1 cellular context compared by ENCODE assay signal in the genomic region with DNA sequence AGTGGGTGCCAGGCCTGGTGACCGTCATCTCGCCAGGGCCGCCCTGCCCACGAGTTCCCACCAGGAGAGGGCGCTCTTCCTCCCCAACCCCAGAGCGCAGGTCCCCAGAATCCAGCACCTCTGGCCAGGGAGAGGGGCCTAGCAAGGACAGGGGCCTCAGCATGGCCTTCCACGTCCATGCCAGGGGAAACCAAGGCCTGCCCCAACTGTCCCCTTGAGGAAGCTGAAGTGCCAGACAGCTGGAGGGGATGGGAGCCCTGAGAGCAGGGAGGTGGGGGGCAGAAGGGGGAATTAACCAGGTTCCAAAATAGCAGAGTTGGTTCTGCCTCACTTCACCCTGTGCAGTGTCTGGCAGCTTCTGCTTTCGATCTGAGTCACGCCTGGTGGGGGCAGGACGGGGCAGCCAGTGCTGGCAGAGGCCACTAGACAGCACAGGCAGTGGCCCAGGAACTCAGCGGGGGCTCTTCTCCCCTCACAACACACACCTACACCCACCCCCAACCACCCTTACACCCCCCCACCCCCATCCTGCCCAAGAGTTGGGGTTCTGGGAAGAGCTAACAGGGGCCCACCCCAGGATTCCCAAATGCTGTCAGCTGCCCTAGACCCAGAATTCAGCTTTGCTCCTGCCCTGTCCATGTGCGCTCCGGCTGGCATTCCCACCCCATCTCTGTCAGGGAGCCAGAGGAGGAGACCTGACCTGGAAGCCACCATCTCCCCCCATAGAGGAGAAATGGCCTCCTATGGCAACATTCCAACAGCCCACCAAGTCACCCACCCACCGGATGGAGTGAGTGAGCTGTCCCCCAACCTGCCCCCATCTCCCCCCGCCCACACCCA.
TF ChIP-seq lines count a peak whose summit lies in the region.

No MANE protein-coding gene starts in this region.

TF ChIP-seq in HepG2, 621 proteins besides CTCF, POLR2A, EP300 and RAD21 (continued from another document and continues in another):
- TF ChIP-seq, protein P1, sequence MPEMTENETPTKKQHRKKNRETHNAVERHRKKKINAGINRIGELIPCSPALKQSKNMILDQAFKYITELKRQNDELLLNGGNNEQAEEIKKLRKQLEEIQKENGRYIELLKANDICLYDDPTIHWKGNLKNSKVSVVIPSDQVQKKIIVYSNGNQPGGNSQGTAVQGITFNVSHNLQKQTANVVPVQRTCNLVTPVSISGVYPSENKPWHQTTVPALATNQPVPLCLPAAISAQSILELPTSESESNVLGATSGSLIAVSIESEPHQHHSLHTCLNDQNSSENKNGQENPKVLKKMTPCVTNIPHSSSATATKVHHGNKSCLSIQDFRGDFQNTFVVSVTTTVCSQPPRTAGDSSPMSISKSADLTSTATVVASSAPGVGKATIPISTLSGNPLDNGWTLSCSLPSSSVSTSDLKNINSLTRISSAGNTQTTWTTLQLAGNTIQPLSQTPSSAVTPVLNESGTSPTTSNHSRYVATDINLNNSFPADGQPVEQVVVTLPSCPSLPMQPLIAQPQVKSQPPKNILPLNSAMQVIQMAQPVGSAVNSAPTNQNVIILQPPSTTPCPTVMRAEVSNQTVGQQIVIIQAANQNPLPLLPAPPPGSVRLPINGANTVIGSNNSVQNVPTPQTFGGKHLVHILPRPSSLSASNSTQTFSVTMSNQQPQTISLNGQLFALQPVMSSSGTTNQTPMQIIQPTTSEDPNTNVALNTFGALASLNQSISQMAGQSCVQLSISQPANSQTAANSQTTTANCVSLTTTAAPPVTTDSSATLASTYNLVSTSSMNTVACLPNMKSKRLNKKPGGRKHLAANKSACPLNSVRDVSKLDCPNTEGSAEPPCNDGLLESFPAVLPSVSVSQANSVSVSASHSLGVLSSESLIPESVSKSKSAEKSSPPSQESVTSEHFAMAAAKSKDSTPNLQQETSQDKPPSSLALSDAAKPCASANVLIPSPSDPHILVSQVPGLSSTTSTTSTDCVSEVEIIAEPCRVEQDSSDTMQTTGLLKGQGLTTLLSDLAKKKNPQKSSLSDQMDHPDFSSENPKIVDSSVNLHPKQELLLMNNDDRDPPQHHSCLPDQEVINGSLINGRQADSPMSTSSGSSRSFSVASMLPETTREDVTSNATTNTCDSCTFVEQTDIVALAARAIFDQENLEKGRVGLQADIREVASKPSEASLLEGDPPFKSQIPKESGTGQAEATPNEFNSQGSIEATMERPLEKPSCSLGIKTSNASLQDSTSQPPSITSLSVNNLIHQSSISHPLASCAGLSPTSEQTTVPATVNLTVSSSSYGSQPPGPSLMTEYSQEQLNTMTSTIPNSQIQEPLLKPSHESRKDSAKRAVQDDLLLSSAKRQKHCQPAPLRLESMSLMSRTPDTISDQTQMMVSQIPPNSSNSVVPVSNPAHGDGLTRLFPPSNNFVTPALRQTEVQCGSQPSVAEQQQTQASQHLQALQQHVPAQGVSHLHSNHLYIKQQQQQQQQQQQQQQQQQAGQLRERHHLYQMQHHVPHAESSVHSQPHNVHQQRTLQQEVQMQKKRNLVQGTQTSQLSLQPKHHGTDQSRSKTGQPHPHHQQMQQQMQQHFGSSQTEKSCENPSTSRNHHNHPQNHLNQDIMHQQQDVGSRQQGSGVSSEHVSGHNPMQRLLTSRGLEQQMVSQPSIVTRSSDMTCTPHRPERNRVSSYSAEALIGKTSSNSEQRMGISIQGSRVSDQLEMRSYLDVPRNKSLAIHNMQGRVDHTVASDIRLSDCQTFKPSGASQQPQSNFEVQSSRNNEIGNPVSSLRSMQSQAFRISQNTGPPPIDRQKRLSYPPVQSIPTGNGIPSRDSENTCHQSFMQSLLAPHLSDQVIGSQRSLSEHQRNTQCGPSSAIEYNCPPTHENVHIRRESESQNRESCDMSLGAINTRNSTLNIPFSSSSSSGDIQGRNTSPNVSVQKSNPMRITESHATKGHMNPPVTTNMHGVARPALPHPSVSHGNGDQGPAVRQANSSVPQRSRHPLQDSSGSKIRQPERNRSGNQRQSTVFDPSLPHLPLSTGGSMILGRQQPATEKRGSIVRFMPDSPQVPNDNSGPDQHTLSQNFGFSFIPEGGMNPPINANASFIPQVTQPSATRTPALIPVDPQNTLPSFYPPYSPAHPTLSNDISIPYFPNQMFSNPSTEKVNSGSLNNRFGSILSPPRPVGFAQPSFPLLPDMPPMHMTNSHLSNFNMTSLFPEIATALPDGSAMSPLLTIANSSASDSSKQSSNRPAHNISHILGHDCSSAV (CRISPR knock-in tag; IDR thresholded peaks at IDR 0.05; ENCODE audit: borderline replicate concordance), result no peak
- TF ChIP-seq CENPT (CRISPR knock-in tag; IDR thresholded peaks at IDR 0.05; ENCODE audit: low read depth) (no peak), ATF7 (IDR thresholded peaks at IDR 0.05) (no peak), ATF7 (CRISPR knock-in tag; IDR thresholded peaks at IDR 0.05) (no peak), SATB2 (CRISPR knock-in tag; IDR thresholded peaks at IDR 0.05) (no peak), POLR2AphosphoS5 (IDR thresholded peaks at IDR 0.05; ENCODE audit: low read depth, low read length) (no peak), ZNF354B (CRISPR knock-in tag; IDR thresholded peaks at IDR 0.05) (no peak), GPN1 (CRISPR knock-in tag; IDR thresholded peaks at IDR 0.05; ENCODE audit: borderline replicate concordance) (no peak), ZNF235 (CRISPR knock-in tag; IDR thresholded peaks at IDR 0.05; ENCODE audit: borderline replicate concordance) (no peak), KMT2A (CRISPR knock-in tag; IDR thresholded peaks at IDR 0.05) (no peak), KDM5A (IDR thresholded peaks at IDR 0.05; ENCODE audit: borderline replicate concordance, low read length) (no peak), ZNF687 (CRISPR knock-in tag; IDR thresholded peaks at IDR 0.05) (peak; percentile 84), HNRNPL (IDR thresholded peaks at IDR 0.05; ENCODE audit: low read depth, low read length) (peak; percentile 96), ZNF350 (CRISPR knock-in tag; IDR thresholded peaks at IDR 0.05; ENCODE audit: borderline replicate concordance, low read depth) (0 out of 2 replicates have a peak, but pooled peaks have one; percentile 51), TCF12 (IDR thresholded peaks at IDR 0.05) (no peak), TCF12 (CRISPR knock-in tag; IDR thresholded peaks at IDR 0.05) (no peak), NRL (CRISPR knock-in tag; IDR thresholded peaks at IDR 0.05; ENCODE audit: borderline replicate concordance) (peak; percentile 68), ZNF431 (CRISPR knock-in tag; IDR thresholded peaks at IDR 0.05; ENCODE audit: borderline replicate concordance, low read depth) (no peak), ZIK1 (CRISPR knock-in tag; IDR thresholded peaks at IDR 0.05; ENCODE audit: borderline replicate concordance, low read depth) (no peak), NR2C2 (CRISPR knock-in tag; IDR thresholded peaks at IDR 0.05; ENCODE audit: borderline replicate concordance) (peak; percentile 25; the same call in 1 of the 2 replicates), ZC3H4 (CRISPR knock-in tag; IDR thresholded peaks at IDR 0.05; ENCODE audit: borderline replicate concordance) (no peak), MYNN (CRISPR knock-in tag; IDR thresholded peaks at IDR 0.05; ENCODE audit: low read depth) (no peak), PREB (CRISPR knock-in tag; IDR thresholded peaks at IDR 0.05) (no peak), ZFP1 (CRISPR knock-in tag; IDR thresholded peaks at IDR 0.05) (no peak), ZNF362 (CRISPR knock-in tag; IDR thresholded peaks at IDR 0.05; ENCODE audit: borderline replicate concordance) (no peak), GTF2F1 (IDR thresholded peaks at IDR 0.05; ENCODE audit: low read length) (no peak), ELF3 (CRISPR knock-in tag; IDR thresholded peaks at IDR 0.05) (0 out of 2 replicates have a peak, but pooled peaks have one; percentile 41), NBN (conservative IDR thresholded peaks at IDR 0.05) (no peak), WIZ (CRISPR knock-in tag; IDR thresholded peaks at IDR 0.05) (no peak), ZNF720 (CRISPR knock-in tag; IDR thresholded peaks at IDR 0.05) (no peak), HNRNPUL1 (IDR thresholded peaks at IDR 0.05; ENCODE audit: low read depth, low read length) (no peak), PPARG (CRISPR knock-in tag; conservative IDR thresholded peaks at IDR 0.05) (no peak), ZNF839 (CRISPR knock-in tag; IDR thresholded peaks at IDR 0.05; ENCODE audit: borderline replicate concordance) (no peak), JARID2 (CRISPR knock-in tag; IDR thresholded peaks at IDR 0.05; ENCODE audit: insufficient replicate concordance) (no peak), FIP1L1 (IDR thresholded peaks at IDR 0.05; ENCODE audit: borderline replicate concordance, insufficient read depth, low read depth, low read length) (no peak)
- TF ChIP-seq, protein P2, sequence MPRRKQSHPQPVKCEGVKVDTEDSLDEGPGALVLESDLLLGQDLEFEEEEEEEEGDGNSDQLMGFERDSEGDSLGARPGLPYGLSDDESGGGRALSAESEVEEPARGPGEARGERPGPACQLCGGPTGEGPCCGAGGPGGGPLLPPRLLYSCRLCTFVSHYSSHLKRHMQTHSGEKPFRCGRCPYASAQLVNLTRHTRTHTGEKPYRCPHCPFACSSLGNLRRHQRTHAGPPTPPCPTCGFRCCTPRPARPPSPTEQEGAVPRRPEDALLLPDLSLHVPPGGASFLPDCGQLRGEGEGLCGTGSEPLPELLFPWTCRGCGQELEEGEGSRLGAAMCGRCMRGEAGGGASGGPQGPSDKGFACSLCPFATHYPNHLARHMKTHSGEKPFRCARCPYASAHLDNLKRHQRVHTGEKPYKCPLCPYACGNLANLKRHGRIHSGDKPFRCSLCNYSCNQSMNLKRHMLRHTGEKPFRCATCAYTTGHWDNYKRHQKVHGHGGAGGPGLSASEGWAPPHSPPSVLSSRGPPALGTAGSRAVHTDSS (CRISPR knock-in tag; conservative IDR thresholded peaks at IDR 0.05), result no peak
- TF ChIP-seq, protein P3, sequence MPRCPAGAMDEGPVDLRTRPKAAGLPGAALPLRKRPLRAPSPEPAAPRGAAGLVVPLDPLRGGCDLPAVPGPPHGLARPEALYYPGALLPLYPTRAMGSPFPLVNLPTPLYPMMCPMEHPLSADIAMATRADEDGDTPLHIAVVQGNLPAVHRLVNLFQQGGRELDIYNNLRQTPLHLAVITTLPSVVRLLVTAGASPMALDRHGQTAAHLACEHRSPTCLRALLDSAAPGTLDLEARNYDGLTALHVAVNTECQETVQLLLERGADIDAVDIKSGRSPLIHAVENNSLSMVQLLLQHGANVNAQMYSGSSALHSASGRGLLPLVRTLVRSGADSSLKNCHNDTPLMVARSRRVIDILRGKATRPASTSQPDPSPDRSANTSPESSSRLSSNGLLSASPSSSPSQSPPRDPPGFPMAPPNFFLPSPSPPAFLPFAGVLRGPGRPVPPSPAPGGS (CRISPR knock-in tag; IDR thresholded peaks at IDR 0.05), result no peak
- TF ChIP-seq, protein P4, sequence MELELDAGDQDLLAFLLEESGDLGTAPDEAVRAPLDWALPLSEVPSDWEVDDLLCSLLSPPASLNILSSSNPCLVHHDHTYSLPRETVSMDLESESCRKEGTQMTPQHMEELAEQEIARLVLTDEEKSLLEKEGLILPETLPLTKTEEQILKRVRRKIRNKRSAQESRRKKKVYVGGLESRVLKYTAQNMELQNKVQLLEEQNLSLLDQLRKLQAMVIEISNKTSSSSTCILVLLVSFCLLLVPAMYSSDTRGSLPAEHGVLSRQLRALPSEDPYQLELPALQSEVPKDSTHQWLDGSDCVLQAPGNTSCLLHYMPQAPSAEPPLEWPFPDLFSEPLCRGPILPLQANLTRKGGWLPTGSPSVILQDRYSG (CRISPR knock-in tag; IDR thresholded peaks at IDR 0.05), result no peak
